In the genomic region with DNA sequence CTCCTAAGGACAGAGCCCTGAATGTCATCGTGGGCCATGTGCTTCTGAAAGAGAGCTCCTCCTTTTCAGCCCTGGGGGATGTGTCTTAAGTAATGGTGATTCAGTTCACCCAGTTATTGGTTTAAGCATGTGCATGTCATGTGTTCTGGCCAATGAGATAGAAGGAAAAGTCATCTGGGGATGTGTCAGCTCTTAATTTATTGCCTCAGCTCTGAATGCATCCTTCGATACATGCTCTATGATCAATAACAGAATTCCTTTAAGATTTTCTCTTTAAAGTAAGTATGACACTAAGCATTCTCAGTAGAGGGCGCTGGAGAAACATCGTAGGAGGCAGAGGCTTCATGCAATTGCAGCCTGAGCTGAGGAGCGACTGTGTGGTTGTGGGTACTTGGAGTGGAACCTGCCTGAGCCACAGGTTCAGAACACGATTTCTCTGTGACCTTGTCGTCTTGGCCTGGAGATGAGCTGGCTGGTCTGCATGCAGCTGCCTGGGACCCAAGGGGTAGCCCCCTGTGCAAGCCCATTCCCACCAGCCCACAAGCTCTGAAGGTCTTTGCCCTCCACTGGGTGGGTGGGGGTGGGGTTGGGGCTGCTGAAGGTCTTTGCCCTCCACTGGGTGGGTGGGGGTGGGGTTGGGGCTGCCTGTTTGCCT, we compare ENCODE assay signal across 9 cellular contexts.
DNase-seq lines count a peak whose midpoint lies in the region; ATAC-seq lines count a peak whose summit lies in the region.
"Had no signal": no experiment of that assay in that cellular context is flagged by ENCODE, and none has a peak within 500 bp of the region (broad histone marks: within the 10 kb centered on the region; RNA-seq: fewer than 3 reads in every experiment).

No MANE protein-coding gene starts in this region.

- no peaks in the 10 kb centered on the region for H3K36me3 ChIP-seq in naive thymus-derived CD4-positive, alpha-beta T cell (ENCODE audit: control insufficient read depth in 2 of 3, insufficient read depth in 3 of 3, low read length in 3 of 3)

- H3K27me3 Mint-ChIP-seq in naive thymus-derived CD4-positive, alpha-beta T cell = peaks cover 0 to 5% (median 0%) of the 10 kb centered on the region in 5 donors

- H3K36me3 Mint-ChIP-seq in naive thymus-derived CD4-positive, alpha-beta T cell = no peaks in the 10 kb centered on the region

- peaks cover 0 to 3% (median 0%) of the 10 kb centered on the region in 7 donors for H3K4me1 Mint-ChIP-seq in naive thymus-derived CD4-positive, alpha-beta T cell

- H3K9me3 Mint-ChIP-seq in naive thymus-derived CD4-positive, alpha-beta T cell = peaks cover 0 to 2% (median 0%) of the 10 kb centered on the region in 11 donors
- H3K9me3 Mint-ChIP-seq: CD4-positive, alpha-beta T cell had no signal

- no peaks in the 10 kb centered on the region for H3K4me1 ChIP-seq in naive thymus-derived CD4-positive, alpha-beta T cell (ENCODE audit: control insufficient read depth in 2 of 2, insufficient read depth in 2 of 2, low read length in 2 of 2)

- intact Hi-C loops in naive thymus-derived CD4-positive, alpha-beta T cell (cut with micrococcal nuclease) = loop anchor here (1.0 to 5.0 kb wide), 3 partner anchors 878 to 895 kb away; no protein-coding TSS in a partner anchor

- H3K9me3 ChIP-seq in naive thymus-derived CD4-positive, alpha-beta T cell (ENCODE audit: control insufficient read depth in 2 of 3, low read length in 3 of 3) = no peaks in the 10 kb centered on the region

- CTCF ChIA-PET in naive thymus-derived CD4-positive, alpha-beta T cell (lab: Charles Lee) = interaction anchor here (0.6 kb wide), 1 partner anchor 511 kb away, joined by 3 read pairs; no protein-coding TSS in a partner anchor

- ATAC-seq in GM21526 (IDR thresholded peaks at IDR 0.05; ENCODE audit: low FRiP score, unreplicated experiment) = peak; percentile 84
- ATAC-seq in naive thymus-derived CD4-positive, alpha-beta T cell = peak; percentile 51

- no peak overlapping the region for H3K4me3 ChIP-seq in naive thymus-derived CD4-positive, alpha-beta T cell (ENCODE audit: low read length)

- no peak overlapping the region for H3K27ac Mint-ChIP-seq in naive thymus-derived CD4-positive, alpha-beta T cell
- H3K27ac Mint-ChIP-seq: CD4-positive, alpha-beta T cell had no signal

- no peaks in the 10 kb centered on the region for H3K27me3 ChIP-seq in naive thymus-derived CD4-positive, alpha-beta T cell (ENCODE audit: control insufficient read depth in 2 of 2, insufficient read depth in 2 of 2, low read length in 2 of 2)

- POLR2A ChIA-PET in naive thymus-derived CD4-positive, alpha-beta T cell (lab: Charles Lee) = no interaction called here

- DNase-seq in NCI-H510A treated with DMSO at 0.1 percent for 48 hours (lab: John Stamatoyannopoulos, UW) (peak; percentile 1), NCI-H510A (lab: John Stamatoyannopoulos, UW) (no peak), HuH-7.5 (ENCODE audit: low spot score) (peak; percentile 34), RPMI8226 (peak; percentile 51), epidermal melanocyte (ENCODE audit: insufficient read length, low spot score) (peak; percentile 48), T-helper 9 cell (no peak)
- DNase-seq in naive thymus-derived CD4-positive, alpha-beta T cell = peak in 3 of 9 donors; percentile 3 to 23 (median 7)

- H3K4me3 Mint-ChIP-seq in naive thymus-derived CD4-positive, alpha-beta T cell = peak overlapping the region in 1 of 10 donors; percentile 1
- H3K4me3 Mint-ChIP-seq: CD4-positive, alpha-beta T cell had no signal

- no peak overlapping the region for H3K27ac ChIP-seq in naive thymus-derived CD4-positive, alpha-beta T cell (ENCODE audit: low read depth, low read length)

Comparison
In these comparisons a context has a peak if more than half of its experiments do, and no peak if none do; other contexts are left out.
1. DNase-seq: peak in NCI-H510A treated with DMSO at 0.1 percent for 48 hours (single experiment), HuH-7.5 (single experiment), RPMI8226 (single experiment) and epidermal melanocyte (single experiment); none in NCI-H510A (single experiment) and T-helper 9 cell (single experiment).